16 cellular contexts compared by ENCODE assay signal in genomic region chr6:44022296-44022661, GRCh38.
DNase-seq lines count a peak whose midpoint lies in the region; ATAC-seq and TF ChIP-seq lines count a peak whose summit lies in the region.
"Had no signal": no experiment of that assay in that cellular context is flagged by ENCODE, and none has a peak within 500 bp of the region (broad histone marks: within the 10 kb centered on the region; RNA-seq: fewer than 3 reads in every experiment).

No MANE protein-coding gene starts in this region.

- H3K27me3 ChIP-seq in aorta (ENCODE audit: control insufficient read depth in 1 of 2, insufficient read depth in 2 of 2, low read length in 1 of 2): no peaks in the 10 kb centered on the region
- H3K27me3 ChIP-seq: gastrocnemius medialis had no signal

- 91 to 95% methylated on average over 7 of the region's 7 CpGs for WGBS in aorta, 2 donors

- H3K4me3 ChIP-seq in aorta (ENCODE audit: low read length in 2 of 2): no peak overlapping the region
- H3K4me3 ChIP-seq: coronary artery, gastrocnemius medialis had no signal

- peaks cover 2% of the 10 kb centered on the region for H3K27me3 Mint-ChIP-seq in activated naive CD4-positive, alpha-beta T cell treated with anti-CD3 and anti-CD28 coated beads for 36 hours (ENCODE audit: low read depth)
- H3K27me3 Mint-ChIP-seq: activated naive CD4-positive, alpha-beta T cell treated with anti-CD3 and anti-CD28 coated beads, Interleukin-2, amount 50 U/mL, for 24 hours had no signal

- H3K9me3 ChIP-seq in aorta (ENCODE audit: control insufficient read depth, low read length): no peaks in the 10 kb centered on the region
- H3K9me3 ChIP-seq: gastrocnemius medialis, neutrophil had no signal

- H3K4me1 ChIP-seq in aorta (ENCODE audit: control insufficient read depth in 1 of 2, insufficient read depth in 2 of 2, low read length in 2 of 2): no peaks in the 10 kb centered on the region
- H3K4me1 ChIP-seq: gastrocnemius medialis had no signal

- H3K4me1 Mint-ChIP-seq in activated naive CD4-positive, alpha-beta T cell treated with anti-CD3 and anti-CD28 coated beads for 36 hours (ENCODE audit: low read depth): no peaks in the 10 kb centered on the region
- H3K4me1 Mint-ChIP-seq: activated naive CD4-positive, alpha-beta T cell treated with anti-CD3 and anti-CD28 coated beads, Interleukin-2, amount 50 U/mL, for 24 hours had no signal

- H3K27ac ChIP-seq in aorta (ENCODE audit: low read depth in 1 of 2, low read length in 2 of 2): no peak overlapping the region
- H3K27ac ChIP-seq: gastrocnemius medialis, neutrophil had no signal

- intact Hi-C loops in activated naive CD4-positive, alpha-beta T cell treated with anti-CD3 and anti-CD28 coated beads for 36 hours (cut with micrococcal nuclease): no loop called here
- intact Hi-C loops in aorta (cut with DNase I): no loop called here

- CTCF ChIA-PET in activated naive CD4-positive, alpha-beta T cell treated with anti-CD3 and anti-CD28 coated beads for 36 hours (lab: Charles Lee): no interaction called here

- H3K9me3 Mint-ChIP-seq in activated naive CD4-positive, alpha-beta T cell treated with anti-CD3 and anti-CD28 coated beads for 36 hours: no peaks in the 10 kb centered on the region
- H3K9me3 Mint-ChIP-seq: activated naive CD4-positive, alpha-beta T cell treated with anti-CD3 and anti-CD28 coated beads, Interleukin-2, amount 50 U/mL, for 24 hours had no signal

- ATAC-seq in SK-N-SH treated with all-trans-retinoic acid at 6 μM for 48 hours: peak; percentile 76
- peak; percentile 21 for ATAC-seq in aorta (ENCODE audit: low FRiP score)
- ATAC-seq: gastrocnemius medialis had no signal

- H3K36me3 Mint-ChIP-seq in activated naive CD4-positive, alpha-beta T cell treated with anti-CD3 and anti-CD28 coated beads for 36 hours (ENCODE audit: low read depth): no peaks in the 10 kb centered on the region
- H3K36me3 Mint-ChIP-seq: activated naive CD4-positive, alpha-beta T cell treated with anti-CD3 and anti-CD28 coated beads, Interleukin-2, amount 50 U/mL, for 24 hours had no signal

- no peaks in the 10 kb centered on the region for H3K36me3 ChIP-seq in aorta (ENCODE audit: control insufficient read depth in 1 of 2, insufficient read depth in 2 of 2, low read length in 1 of 2)
- H3K36me3 ChIP-seq: gastrocnemius medialis, neutrophil had no signal

- no peak overlapping the region for H3K27ac Mint-ChIP-seq in activated naive CD4-positive, alpha-beta T cell treated with anti-CD3 and anti-CD28 coated beads for 36 hours
- H3K27ac Mint-ChIP-seq: activated naive CD4-positive, alpha-beta T cell treated with anti-CD3 and anti-CD28 coated beads, Interleukin-2, amount 50 U/mL, for 24 hours had no signal

- no peak overlapping the region for H3K4me3 Mint-ChIP-seq in activated naive CD4-positive, alpha-beta T cell treated with anti-CD3 and anti-CD28 coated beads for 36 hours
- H3K4me3 Mint-ChIP-seq: activated naive CD4-positive, alpha-beta T cell treated with anti-CD3 and anti-CD28 coated beads, Interleukin-2, amount 50 U/mL, for 24 hours had no signal

- DNase-seq in activated naive CD4-positive, alpha-beta T cell treated with anti-CD3 and anti-CD28 coated beads for 36 hours: peak; percentile 3
- DNase-seq in activated naive CD4-positive, alpha-beta T cell treated with Interleukin-2 at 50 U/mL for 16 hours: no peak
- DNase-seq in kidney tubule cell (ENCODE audit: low spot score): peak; percentile 53
- DNase-seq in aorta: peak in 1 of 2 donors; percentile 68
- DNase-seq in NCI-H446 (lab: John Stamatoyannopoulos, UW): no peak
- no peak for DNase-seq in effector CD4-positive, alpha-beta T cell
- DNase-seq in DMS79 (lab: John Stamatoyannopoulos, UW): no peak
- DNase-seq: DMS53, gastrocnemius medialis, KG1, left cardiac atrium, T-helper 2 cell had no signal

TF ChIP-seq in SK-N-SH treated with all-trans-retinoic acid at 6 μM for 48 hours, 23 proteins besides CTCF, POLR2A, EP300 and RAD21:
- TF ChIP-seq OSR1 (CRISPR knock-in tag; IDR thresholded peaks at IDR 0.05) (no peak), ZNF70 (CRISPR knock-in tag; IDR thresholded peaks at IDR 0.05) (no peak), ZFP30 (CRISPR knock-in tag; IDR thresholded peaks at IDR 0.05) (no peak), TOX (CRISPR knock-in tag; IDR thresholded peaks at IDR 0.05; ENCODE audit: borderline replicate concordance) (no peak), CSDC2 (CRISPR knock-in tag; IDR thresholded peaks at IDR 0.05) (no peak), CSRNP3 (CRISPR knock-in tag; IDR thresholded peaks at IDR 0.05) (no peak), ZNF565 (CRISPR knock-in tag; conservative IDR thresholded peaks at IDR 0.05; ENCODE audit: low read depth) (no peak), RARB (CRISPR knock-in tag; IDR thresholded peaks at IDR 0.05) (no peak), ARNTL (CRISPR knock-in tag; IDR thresholded peaks at IDR 0.05; ENCODE audit: borderline replicate concordance, low read depth) (no peak), ESRRG (CRISPR knock-in tag; IDR thresholded peaks at IDR 0.05) (no peak)
- TF ChIP-seq, protein P1, sequence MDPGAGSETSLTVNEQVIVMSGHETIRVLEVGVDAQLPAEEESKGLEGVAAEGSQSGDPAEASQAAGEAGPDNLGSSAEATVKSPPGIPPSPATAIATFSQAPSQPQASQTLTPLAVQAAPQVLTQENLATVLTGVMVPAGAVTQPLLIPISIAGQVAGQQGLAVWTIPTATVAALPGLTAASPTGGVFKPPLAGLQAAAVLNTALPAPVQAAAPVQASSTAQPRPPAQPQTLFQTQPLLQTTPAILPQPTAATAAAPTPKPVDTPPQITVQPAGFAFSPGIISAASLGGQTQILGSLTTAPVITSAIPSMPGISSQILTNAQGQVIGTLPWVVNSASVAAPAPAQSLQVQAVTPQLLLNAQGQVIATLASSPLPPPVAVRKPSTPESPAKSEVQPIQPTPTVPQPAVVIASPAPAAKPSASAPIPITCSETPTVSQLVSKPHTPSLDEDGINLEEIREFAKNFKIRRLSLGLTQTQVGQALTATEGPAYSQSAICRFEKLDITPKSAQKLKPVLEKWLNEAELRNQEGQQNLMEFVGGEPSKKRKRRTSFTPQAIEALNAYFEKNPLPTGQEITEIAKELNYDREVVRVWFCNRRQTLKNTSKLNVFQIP (CRISPR knock-in tag; IDR thresholded peaks at IDR 0.05; ENCODE audit: borderline replicate concordance, low read depth): no peak
- TF ChIP-seq, protein P2, sequence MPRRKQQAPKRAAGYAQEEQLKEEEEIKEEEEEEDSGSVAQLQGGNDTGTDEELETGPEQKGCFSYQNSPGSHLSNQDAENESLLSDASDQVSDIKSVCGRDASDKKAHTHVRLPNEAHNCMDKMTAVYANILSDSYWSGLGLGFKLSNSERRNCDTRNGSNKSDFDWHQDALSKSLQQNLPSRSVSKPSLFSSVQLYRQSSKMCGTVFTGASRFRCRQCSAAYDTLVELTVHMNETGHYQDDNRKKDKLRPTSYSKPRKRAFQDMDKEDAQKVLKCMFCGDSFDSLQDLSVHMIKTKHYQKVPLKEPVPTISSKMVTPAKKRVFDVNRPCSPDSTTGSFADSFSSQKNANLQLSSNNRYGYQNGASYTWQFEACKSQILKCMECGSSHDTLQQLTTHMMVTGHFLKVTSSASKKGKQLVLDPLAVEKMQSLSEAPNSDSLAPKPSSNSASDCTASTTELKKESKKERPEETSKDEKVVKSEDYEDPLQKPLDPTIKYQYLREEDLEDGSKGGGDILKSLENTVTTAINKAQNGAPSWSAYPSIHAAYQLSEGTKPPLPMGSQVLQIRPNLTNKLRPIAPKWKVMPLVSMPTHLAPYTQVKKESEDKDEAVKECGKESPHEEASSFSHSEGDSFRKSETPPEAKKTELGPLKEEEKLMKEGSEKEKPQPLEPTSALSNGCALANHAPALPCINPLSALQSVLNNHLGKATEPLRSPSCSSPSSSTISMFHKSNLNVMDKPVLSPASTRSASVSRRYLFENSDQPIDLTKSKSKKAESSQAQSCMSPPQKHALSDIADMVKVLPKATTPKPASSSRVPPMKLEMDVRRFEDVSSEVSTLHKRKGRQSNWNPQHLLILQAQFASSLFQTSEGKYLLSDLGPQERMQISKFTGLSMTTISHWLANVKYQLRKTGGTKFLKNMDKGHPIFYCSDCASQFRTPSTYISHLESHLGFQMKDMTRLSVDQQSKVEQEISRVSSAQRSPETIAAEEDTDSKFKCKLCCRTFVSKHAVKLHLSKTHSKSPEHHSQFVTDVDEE (CRISPR knock-in tag; IDR thresholded peaks at IDR 0.05): no peak
- TF ChIP-seq, protein P3, sequence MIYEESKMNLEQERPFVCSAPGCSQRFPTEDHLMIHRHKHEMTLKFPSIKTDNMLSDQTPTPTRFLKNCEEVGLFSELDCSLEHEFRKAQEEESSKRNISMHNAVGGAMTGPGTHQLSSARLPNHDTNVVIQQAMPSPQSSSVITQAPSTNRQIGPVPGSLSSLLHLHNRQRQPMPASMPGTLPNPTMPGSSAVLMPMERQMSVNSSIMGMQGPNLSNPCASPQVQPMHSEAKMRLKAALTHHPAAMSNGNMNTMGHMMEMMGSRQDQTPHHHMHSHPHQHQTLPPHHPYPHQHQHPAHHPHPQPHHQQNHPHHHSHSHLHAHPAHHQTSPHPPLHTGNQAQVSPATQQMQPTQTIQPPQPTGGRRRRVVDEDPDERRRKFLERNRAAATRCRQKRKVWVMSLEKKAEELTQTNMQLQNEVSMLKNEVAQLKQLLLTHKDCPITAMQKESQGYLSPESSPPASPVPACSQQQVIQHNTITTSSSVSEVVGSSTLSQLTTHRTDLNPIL (CRISPR knock-in tag; IDR thresholded peaks at IDR 0.05; ENCODE audit: low read depth): no peak

Comparison
In these comparisons a context has a peak if more than half of its experiments do, and no peak if none do; other contexts are left out.
1. DNase-seq: peak in activated naive CD4-positive, alpha-beta T cell treated with anti-CD3 and anti-CD28 coated beads for 36 hours (single experiment) and kidney tubule cell (single experiment); none in activated naive CD4-positive, alpha-beta T cell treated with Interleukin-2 at 50 U/mL for 16 hours (single experiment), NCI-H446 (0 of 2), effector CD4-positive, alpha-beta T cell (single experiment) and DMS79 (single experiment).